8 cellular contexts compared by ENCODE assay signal in genomic region chr1:62687903-62688686, GRCh38. TPM values are rescaled to one million over a fixed set of nuclear protein-coding genes. Genes with fewer than 3 reads are reported as not detected.
DNase-seq lines count a peak whose midpoint lies in the region; ATAC-seq and TF ChIP-seq lines count a peak whose summit lies in the region.

Gene DOCK7, minus strand, starts transcription at chr1:62688386. Its CDS starts 122 bp downstream, at chr1:62688264.

- peaks cover 30% of the 10 kb centered on the region for H3K4me1 Mint-ChIP-seq in activated CD4-positive, alpha-beta T cell treated with anti-CD3 and anti-CD28 coated beads for 36 hours

- H3K4me3 ChIP-seq in colonic mucosa (peak within 1 kb of the TSS; percentile 81), kidney epithelial cell (ENCODE audit: low read depth, low read length) (peak within 1 kb of the TSS; percentile 64)

- no peaks in the 10 kb centered on the region for H3K9me3 ChIP-seq in colonic mucosa

- POLR2A ChIA-PET in activated CD4-positive, alpha-beta T cell treated with anti-CD3 and anti-CD28 coated beads for 36 hours (lab: Charles Lee), result no interaction called here

- peak within 1 kb of the TSS; percentile 81 to 97 for H3K9ac ChIP-seq in colonic mucosa (ENCODE audit: low read depth in 2 of 2, low read length in 2 of 2)

- H3K4me1 ChIP-seq in colonic mucosa, result no peaks in the 10 kb centered on the region

- H3K27ac ChIP-seq in colonic mucosa, result peak within 1 kb of the TSS; percentile 84

- TF ChIP-seq CTCF in AG09319 (IDR thresholded peaks at IDR 0.05; ENCODE audit: low read depth, low read length) (no peak), colonic mucosa (IDR thresholded peaks at IDR 0.05) (no peak), kidney epithelial cell (IDR thresholded peaks at IDR 0.05; ENCODE audit: insufficient read depth, low read length, poor library complexity, severe bottlenecking) (no peak)

- H3K9me3 Mint-ChIP-seq in activated CD4-positive, alpha-beta T cell treated with anti-CD3 and anti-CD28 coated beads for 36 hours (ENCODE audit: low read depth), result no peaks in the 10 kb centered on the region

- H3K27me3 ChIP-seq in colonic mucosa (no peaks in the 10 kb centered on the region), kidney epithelial cell (ENCODE audit: control insufficient read depth, insufficient read depth, low read length) (no peaks in the 10 kb centered on the region)

- no peaks in the 10 kb centered on the region for H3K27me3 Mint-ChIP-seq in activated CD4-positive, alpha-beta T cell treated with anti-CD3 and anti-CD28 coated beads for 36 hours

- H3K36me3 ChIP-seq in colonic mucosa (no peaks in the 10 kb centered on the region), kidney epithelial cell (ENCODE audit: control insufficient read depth, insufficient read depth, low read length) (no peaks in the 10 kb centered on the region)

- CTCF ChIA-PET in activated CD4-positive, alpha-beta T cell treated with anti-CD3 and anti-CD28 coated beads for 36 hours (lab: Charles Lee), result no interaction called here

- DNase-seq in AG09319 (ENCODE audit: extremely low read depth, low read depth) (peak; percentile 42), NCI-H2227 (lab: John Stamatoyannopoulos, UW; ENCODE audit: unreplicated experiment) (peak; percentile 84), colonic mucosa (peak; percentile 88), kidney epithelial cell (ENCODE audit: low read depth) (no peak)
- DNase-seq in activated CD4-positive, alpha-beta T cell treated with anti-CD3 and anti-CD28 coated beads for 36 hours, result peak; percentile 69
- DNase-seq in stimulated activated CD4-positive, alpha-beta T cell treated with anti-CD3 and anti-CD28 coated beads, Interleukin-15, amount 100 ng/mL, for 1 hour (ENCODE audit: low read depth in 1 of 2, low spot score in 1 of 2), result peak; percentile 23 to 32

- H3K27ac Mint-ChIP-seq in activated CD4-positive, alpha-beta T cell treated with anti-CD3 and anti-CD28 coated beads for 36 hours, result peak within 1 kb of the TSS; percentile 87

- peak within 1 kb of the TSS; percentile 88 for H3K4me3 Mint-ChIP-seq in activated CD4-positive, alpha-beta T cell treated with anti-CD3 and anti-CD28 coated beads for 36 hours

- intact Hi-C loops in activated CD4-positive, alpha-beta T cell treated with anti-CD3 and anti-CD28 coated beads for 36 hours (cut with DNase I, micrococcal nuclease), result loop anchor here (1.0 to 10.0 kb wide), 5 partner anchors 66 to 963 kb away; partner anchors contain the start of genes ATG4C (in 1 of the 2), TM2D1 (in 1 of the 2) and USP1 (in 1 of the 2)
- intact Hi-C loops in colonic mucosa (cut with DNase I), result no loop called here

- ATAC-seq in GM18870 (IDR thresholded peaks at IDR 0.05; ENCODE audit: unreplicated experiment), result peak; percentile 61
- ATAC-seq in HG03066 (IDR thresholded peaks at IDR 0.05; ENCODE audit: low read depth, unreplicated experiment), result peak; percentile 63
- ATAC-seq in activated CD4-positive, alpha-beta T cell treated with anti-CD3 and anti-CD28 coated beads for 36 hours, result peak; percentile 64

- H3K36me3 Mint-ChIP-seq in activated CD4-positive, alpha-beta T cell treated with anti-CD3 and anti-CD28 coated beads for 36 hours (ENCODE audit: low read depth), result no peaks in the 10 kb centered on the region

RNA-seq across cellular contexts. Expression of gene DOCK7, which starts in this region (rescaled TPM):
- 10 to 100 TPM; 11.9 to 13.7 TPM for total RNA-seq in activated CD4-positive, alpha-beta T cell treated with anti-CD3 and anti-CD28 coated beads for 36 hours
- total RNA-seq in colonic mucosa, result 10 to 100 TPM; 44.9 to 53.7 TPM
- 40.6 and 43.5 TPM in 2 replicates for total RNA-seq in kidney epithelial cell
